ENCODE assay signal across 11 cellular contexts in the genomic region with DNA sequence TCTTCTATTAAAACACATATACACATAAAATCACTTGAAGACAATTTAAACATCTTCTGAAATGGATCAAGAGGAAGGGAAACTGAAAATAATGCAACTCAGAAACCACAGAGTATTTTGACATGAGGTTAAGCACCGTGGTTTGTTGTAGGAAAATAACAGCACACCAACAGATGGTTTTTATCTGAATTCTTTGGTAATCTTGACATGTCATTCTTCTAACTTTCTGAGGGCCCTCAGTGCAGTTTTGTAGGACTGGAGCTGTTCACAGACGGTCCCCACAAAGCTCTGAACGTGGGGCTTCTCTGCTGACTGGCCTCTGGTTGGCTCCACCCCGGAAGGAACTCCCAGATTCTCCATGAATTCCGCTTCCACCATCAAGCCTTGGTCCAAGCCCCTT. TPM values are rescaled to one million over a fixed set of nuclear protein-coding genes. Genes with fewer than 3 reads are reported as not detected.
DNase-seq lines count a peak whose midpoint lies in the region; ATAC-seq and TF ChIP-seq lines count a peak whose summit lies in the region.
"Had no signal": no experiment of that assay in that cellular context is flagged by ENCODE, and none has a peak within 500 bp of the region (broad histone marks: within the 10 kb centered on the region; RNA-seq: fewer than 3 reads in every experiment).

No MANE protein-coding gene starts in this region.

- intact Hi-C loops in gastrocnemius medialis (cut with DNase I; ENCODE audit: low total_unique reads) = no loop called here
- intact Hi-C loops in sciatic nerve (cut with DNase I) = no loop called here

- TF ChIP-seq CTCF in GM12864 (IDR thresholded peaks at IDR 0.05; ENCODE audit: low read depth, low read length, missing control alignments) = no peak
- no peak for TF ChIP-seq CTCF in gastrocnemius medialis (IDR thresholded peaks at IDR 0.05 in 4 of 5, conservative IDR thresholded peaks at IDR 0.05 in 1 of 5)

- H3K4me1 ChIP-seq in gastrocnemius medialis = no peaks in the 10 kb centered on the region

- no peaks in the 10 kb centered on the region for H3K36me3 ChIP-seq in gastrocnemius medialis

- in situ Hi-C loops in gastrocnemius medialis (cut with MboI; ENCODE audit: low sequenced_read_pairs in 4 of 4) = no loop called here

- ATAC-seq in GM21360 (IDR thresholded peaks at IDR 0.05; ENCODE audit: unreplicated experiment) (peak; percentile 60), HG03378 (IDR thresholded peaks at IDR 0.05; ENCODE audit: unreplicated experiment) (peak; percentile 77), gastrocnemius medialis (no peak), sciatic nerve (no peak)

- no peak for TF ChIP-seq POLR2A in gastrocnemius medialis (IDR thresholded peaks at IDR 0.05)

- no peaks in the 10 kb centered on the region for H3K36me3 Mint-ChIP-seq in activated naive CD8-positive, alpha-beta T cell treated with anti-CD3 and anti-CD28 coated beads for 36 hours

- H3K9me3 ChIP-seq in gastrocnemius medialis = no peaks in the 10 kb centered on the region

- peak overlapping the region; percentile 65 for H3K27ac Mint-ChIP-seq in activated naive CD8-positive, alpha-beta T cell treated with anti-CD3 and anti-CD28 coated beads for 36 hours

- DNase-seq in GM12864 (ENCODE audit: low read depth) (peak; percentile 54), T1000 (lab: John Stamatoyannopoulos, UW) (no peak), gastrocnemius medialis (no peak), sciatic nerve (ENCODE audit: low spot score) (no peak)
- no peak for DNase-seq in activated naive CD8-positive, alpha-beta T cell treated with anti-CD3 and anti-CD28 coated beads for 36 hours
- no peak for DNase-seq in activated effector memory CD4-positive, alpha-beta T cell treated with anti-CD3 and anti-CD28 coated beads, Interleukin-2, amount 50 U/mL, for 16 hours
- DNase-seq: activated CD8-positive, alpha-beta memory T cell treated with anti-CD3 and anti-CD28 coated beads, Interleukin-2, amount 50 U/mL, for 4 hours; erythroblast; NCI-H1105 treated with DMSO at 0.1 percent for 48 hours had no signal

- H3K27me3 Mint-ChIP-seq in activated naive CD8-positive, alpha-beta T cell treated with anti-CD3 and anti-CD28 coated beads for 36 hours = no peaks in the 10 kb centered on the region

- no peaks in the 10 kb centered on the region for H3K9me3 Mint-ChIP-seq in activated naive CD8-positive, alpha-beta T cell treated with anti-CD3 and anti-CD28 coated beads for 36 hours

- H3K4me3 Mint-ChIP-seq in activated naive CD8-positive, alpha-beta T cell treated with anti-CD3 and anti-CD28 coated beads for 36 hours = no peak overlapping the region

- no peak overlapping the region for H3K27ac ChIP-seq in gastrocnemius medialis

- peaks cover 21% of the 10 kb centered on the region for H3K4me1 Mint-ChIP-seq in activated naive CD8-positive, alpha-beta T cell treated with anti-CD3 and anti-CD28 coated beads for 36 hours

- H3K27me3 ChIP-seq in gastrocnemius medialis = no peaks in the 10 kb centered on the region

- H3K4me3 ChIP-seq in GM12864 (ENCODE audit: low read depth, low read length) = no peak overlapping the region
- no peak overlapping the region for H3K4me3 ChIP-seq in gastrocnemius medialis

RNA-seq across cellular contexts. Expression of a gene that starts 16.0 kb away (rescaled TPM):
- total RNA-seq in activated naive CD8-positive, alpha-beta T cell treated with anti-CD3 and anti-CD28 coated beads for 36 hours = not detected
- total RNA-seq in gastrocnemius medialis (under 1 TPM; 0.42 to 0.97 (median 0.62) TPM), sciatic nerve (2.8 TPM)

RNA-seq across cellular contexts. Expression of a gene that starts 23.6 kb away (rescaled TPM):
- total RNA-seq in activated naive CD8-positive, alpha-beta T cell treated with anti-CD3 and anti-CD28 coated beads for 36 hours = under 1 TPM; 0.21 to 0.28 TPM
- total RNA-seq in gastrocnemius medialis = under 1 TPM; 0.05 to 0.23 (median 0.16) TPM
- 4.5 TPM for total RNA-seq in sciatic nerve

Comparison
In these comparisons a context has a peak if more than half of its experiments do, and no peak if none do; other contexts are left out.
1. ATAC-seq: peak in GM21360 (single experiment) and HG03378 (single experiment); none in gastrocnemius medialis (0 of 2) and sciatic nerve (single experiment).